Comparison of ENCODE assay signal across 8 cellular contexts in the genomic region with DNA sequence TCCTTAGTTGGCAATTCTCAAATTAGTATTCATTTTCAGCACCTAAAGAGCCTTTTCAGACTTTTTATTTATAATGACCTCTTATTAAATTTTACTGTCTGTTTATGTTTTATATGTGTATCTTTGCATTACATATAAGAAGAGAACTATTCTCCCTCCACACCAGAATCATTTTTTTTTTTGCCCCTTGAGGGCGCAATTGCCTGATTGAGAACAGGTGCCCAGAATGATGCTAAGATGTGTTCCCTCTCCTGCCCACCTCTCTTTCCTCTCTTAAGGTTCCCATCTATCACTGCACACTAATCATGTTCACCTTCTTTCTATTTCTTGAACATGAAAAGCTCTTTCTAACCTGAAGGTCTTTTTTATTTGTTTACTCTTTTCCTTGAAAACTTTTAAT. TPM values are rescaled to one million over a fixed set of nuclear protein-coding genes. Genes with fewer than 3 reads are reported as not detected.
DNase-seq lines count a peak whose midpoint lies in the region; ATAC-seq and TF ChIP-seq lines count a peak whose summit lies in the region.

No MANE protein-coding gene starts in this region.

- intact Hi-C loops in HCT116 (cut with micrococcal nuclease): loop anchor here (1.0 kb wide), 2 partner anchors 379 to 663 kb away; no protein-coding TSS in a partner anchor
- intact Hi-C loops in tibial artery (cut with DNase I; ENCODE audit: low total_unique reads): no loop called here

- H3K9me3 ChIP-seq in HCT116 (ENCODE audit: control insufficient read depth in 1 of 2, insufficient read depth in 1 of 2, low read depth in 1 of 2, low read length in 2 of 2) (no peaks in the 10 kb centered on the region), NT2/D1 (ENCODE audit: insufficient read depth, low read length) (no peaks in the 10 kb centered on the region), tibial artery (no peaks in the 10 kb centered on the region)

- peak; percentile 41 for TF ChIP-seq CTCF in GM12865 (IDR thresholded peaks at IDR 0.05; ENCODE audit: insufficient read depth, low read depth, low read length, missing control alignments)
- peak; percentile 43 to 61 (median 46); a peak in 5 of 6 replicates for TF ChIP-seq CTCF in HCT116 (IDR thresholded peaks at IDR 0.05 in 2 of 3, conservative IDR thresholded peaks at IDR 0.05 in 1 of 3; ENCODE audit: borderline replicate concordance in 1 of 3, insufficient read depth in 1 of 3, low read depth in 2 of 3, low read length in 2 of 3)
- TF ChIP-seq CTCF in tibial artery (IDR thresholded peaks at IDR 0.05): peak in 1 of 2 experiments; percentile 16

- no peak overlapping the region for H3K4me3 ChIP-seq in GM12865 (ENCODE audit: low read depth, low read length)
- no peak overlapping the region for H3K4me3 ChIP-seq in HCT116 (replicated peaks in 1 of 2; ENCODE audit: low read depth in 1 of 2, low read length in 2 of 2)
- H3K4me3 ChIP-seq in NT2/D1 (ENCODE audit: insufficient read length, low read depth): no peak overlapping the region
- H3K4me3 ChIP-seq in tibial artery: no peak overlapping the region

- H3K36me3 ChIP-seq in HCT116 (ENCODE audit: control insufficient read depth in 1 of 2, insufficient read depth in 2 of 2, low read length in 2 of 2) (no peaks in the 10 kb centered on the region), NT2/D1 (ENCODE audit: insufficient read depth, insufficient read length, low read length) (no peaks in the 10 kb centered on the region), tibial artery (no peaks in the 10 kb centered on the region)

- H3K4me2 ChIP-seq in HCT116 (ENCODE audit: low read length): no peak overlapping the region

- H3K27ac ChIP-seq in HCT116 (ENCODE audit: low read depth, low read length) (no peak overlapping the region), tibial artery (no peak overlapping the region)

- no peak overlapping the region for H2AFZ ChIP-seq in HCT116 (ENCODE audit: low read depth, low read length, poor library complexity, severe bottlenecking)

- ATAC-seq in HCT116: peak; percentile 64

- RAD21 ChIA-PET in HCT116 (lab: Charles Lee; ENCODE audit: low non-redundant PET in 1 of 2, low total read pairs in 2 of 2, uncharacterized antibody in 2 of 2, unreplicated experiment in 2 of 2): no interaction called here

- TF ChIP-seq POLR2A in HCT116 (IDR thresholded peaks at IDR 0.05; ENCODE audit: borderline replicate concordance, extremely low read depth, insufficient read depth, insufficient read length): no peak

- BruUV-seq in HCT116 (replicated peaks; lab: Mats Ljungman, UMichigan): no TSS peak

- H3K9me2 ChIP-seq in HCT116 (ENCODE audit: insufficient read depth): no peaks in the 10 kb centered on the region

- H3K9ac ChIP-seq in HCT116 (ENCODE audit: low read length) (no peak overlapping the region), NT2/D1 (ENCODE audit: insufficient read length, low read depth) (no peak overlapping the region)

- H4K20me1 ChIP-seq in HCT116 (ENCODE audit: insufficient read depth): no peaks in the 10 kb centered on the region

- no peaks in the 10 kb centered on the region for H3K79me2 ChIP-seq in HCT116 (ENCODE audit: insufficient read depth, low read length)

- H3K27me3 ChIP-seq in HCT116 (ENCODE audit: insufficient read depth, low read length): no peaks in the 10 kb centered on the region
- no peaks in the 10 kb centered on the region for H3K27me3 ChIP-seq in NT2/D1 (ENCODE audit: insufficient read depth, insufficient read length)
- H3K27me3 ChIP-seq in tibial artery: no peaks in the 10 kb centered on the region

- DNase-seq in GM12865 (ENCODE audit: low read depth): peak; percentile 61
- DNase-seq in HCT116 (ENCODE audit: low read depth, low spot score): peak; percentile 4
- DNase-seq in NT2/D1 (ENCODE audit: low read depth, low spot score): peak; percentile 27
- peak; percentile 46 for DNase-seq in iPS-NIHi11 (ENCODE audit: low spot score)
- DNase-seq in medulla oblongata (ENCODE audit: extremely low spot score): no peak
- no peak for DNase-seq in GM19238 (ENCODE audit: insufficient read length, low spot score)
- DNase-seq in activated gamma-delta T cell treated with Interleukin-2 at 50 U/mL for 16 hours: no peak
- DNase-seq in tibial artery: no peak

- peak; percentile 60 for TF ChIP-seq RAD21 in HCT116 (IDR thresholded peaks at IDR 0.05; ENCODE audit: low read depth)

- CTCF ChIA-PET in HCT116 (lab: Charles Lee): no interaction called here

- H3K4me1 ChIP-seq in HCT116 (ENCODE audit: control insufficient read depth in 1 of 2, insufficient read depth in 2 of 2, low read length in 2 of 2) (no peaks in the 10 kb centered on the region), NT2/D1 (ENCODE audit: insufficient read depth, insufficient read length) (no peaks in the 10 kb centered on the region), tibial artery (no peaks in the 10 kb centered on the region)

- POLR2A ChIA-PET in HCT116 (lab: Charles Lee): no interaction called here

TF ChIP-seq in HCT116, 20 proteins besides CTCF, POLR2A, EP300 and RAD21:
- TF ChIP-seq POLR2AphosphoS5 (IDR thresholded peaks at IDR 0.05; ENCODE audit: low read depth, low read length) (no peak), SP1 (IDR thresholded peaks at IDR 0.05; ENCODE audit: low read depth) (no peak), SIN3A (IDR thresholded peaks at IDR 0.05; ENCODE audit: low read depth) (no peak), ZNF274 (IDR thresholded peaks at IDR 0.05; ENCODE audit: low read depth, low read length) (no peak), FOSL1 (IDR thresholded peaks at IDR 0.05; ENCODE audit: low read depth) (no peak), ZBTB33 (IDR thresholded peaks at IDR 0.05; ENCODE audit: extremely low read depth, insufficient replicate concordance, low read length) (no peak), EZH2 (IDR thresholded peaks at IDR 0.05) (no peak), CBX3 (IDR thresholded peaks at IDR 0.05; ENCODE audit: low read depth) (no peak)

RNA-seq across cellular contexts. Expression of gene ADAM29, which starts 44.2 kb away (rescaled TPM):
- not detected for total RNA-seq in HCT116 (2021; ENCODE audit: unreplicated experiment)
- not detected in 2 replicates for polyA plus RNA-seq in HCT116 (2012)

RNA-seq across cellular contexts. Expression of gene GLRA3, which starts 44.9 kb away (rescaled TPM):
- total RNA-seq in HCT116 (2021; ENCODE audit: unreplicated experiment): not detected
- polyA plus RNA-seq in HCT116 (2012): 0.07 TPM in 1 of 2 replicates, not detected in the other

Comparison
In these comparisons a context has a peak if more than half of its experiments do, and no peak if none do; other contexts are left out.
1. DNase-seq: peak in GM12865 (single experiment), HCT116 (single experiment), NT2/D1 (single experiment) and iPS-NIHi11 (single experiment); none in medulla oblongata (single experiment), GM19238 (single experiment), activated gamma-delta T cell treated with Interleukin-2 at 50 U/mL for 16 hours (single experiment) and tibial artery (0 of 2).